ENCODE assay signal across 14 cellular contexts in the genomic region with DNA sequence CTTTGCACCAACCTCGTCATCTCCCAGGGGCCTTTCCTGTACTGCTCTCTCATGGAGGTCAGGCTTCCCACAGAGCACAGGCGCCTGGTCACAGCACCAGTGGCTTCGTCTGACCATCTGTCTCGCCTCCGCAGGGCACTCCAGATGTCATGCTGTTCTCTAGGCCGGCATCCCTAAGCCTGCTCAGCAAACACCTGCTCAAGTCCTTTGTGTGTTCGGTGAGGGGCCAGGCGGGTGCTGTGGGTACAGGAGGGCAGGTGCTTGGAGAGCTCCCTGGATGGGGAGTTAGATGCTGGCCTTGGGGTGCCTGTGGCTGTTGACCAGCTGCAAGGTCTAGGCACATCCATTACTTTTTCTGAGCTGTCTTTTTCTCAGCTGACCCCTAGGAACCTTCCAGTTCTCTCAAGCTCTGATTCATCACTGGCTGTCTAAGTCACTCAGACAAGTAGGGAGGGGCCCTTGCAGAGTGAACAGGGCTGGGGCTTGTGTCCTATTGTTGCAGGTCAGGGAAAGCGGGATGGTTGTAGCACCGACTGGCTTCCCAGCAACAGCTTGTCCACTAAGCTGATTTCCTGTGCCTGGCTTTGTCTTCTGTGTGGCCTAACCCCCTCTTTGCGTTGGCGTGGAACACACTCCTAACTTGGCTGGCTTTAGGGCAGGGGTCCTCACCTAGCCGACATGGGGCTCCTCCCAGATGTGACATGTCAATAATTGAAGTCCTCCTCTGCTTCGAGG. TPM values are rescaled to one million over a fixed set of nuclear protein-coding genes. Genes with fewer than 3 reads are reported as not detected.
A peak's percentile ranks its signal among the peaks of the same experiment; 100 is the strongest.
DNase-seq lines count a peak whose midpoint lies in the region; TF ChIP-seq lines count a peak whose summit lies in the region.
"Had no signal": no experiment of that assay in that cellular context is flagged by ENCODE, and none has a peak within 500 bp of the region (broad histone marks: within the 10 kb centered on the region; RNA-seq: fewer than 3 reads in every experiment).

No MANE protein-coding gene starts in this region.

- no peak overlapping the region for H3K4me2 ChIP-seq in mammary epithelial cell (ENCODE audit: insufficient read depth, low read depth, low read length)

- no peaks in the 10 kb centered on the region for H3K4me1 Mint-ChIP-seq in MCF 10A (ENCODE audit: insufficient read depth, unreplicated experiment)

- no peak overlapping the region for H3K9ac ChIP-seq in mammary epithelial cell (ENCODE audit: insufficient read depth, low read length)

- dilution Hi-C loops in mammary epithelial cell (cut with HindIII; ENCODE audit: low sequenced_read_pairs) = no loop called here

- H3K9me3 Mint-ChIP-seq in MCF 10A (ENCODE audit: unreplicated experiment) = no peaks in the 10 kb centered on the region

- no peak overlapping the region for H3K27ac ChIP-seq in mammary epithelial cell (ENCODE audit: insufficient read depth, low read depth, low read length)
- H3K27ac ChIP-seq in thyroid gland = no peak overlapping the region
- H3K27ac ChIP-seq: body of pancreas, left lung, upper lobe of right lung had no signal

- no peak for TF ChIP-seq POLR2A in thyroid gland (IDR thresholded peaks at IDR 0.05)

- CTCF ChIA-PET in mammary epithelial cell (lab: Charles Lee; ENCODE audit: low non-redundant PET) (interaction anchor here (0.5 kb wide), 1 partner anchor 83 kb away, joined by 3 read pairs; no protein-coding TSS in a partner anchor), MCF 10A (lab: Yijun Ruan, JAX) (no interaction called here)

- TF ChIP-seq CTCF in mammary epithelial cell (conservative IDR thresholded peaks at IDR 0.05 in 1 of 2, IDR thresholded peaks at IDR 0.05 in 1 of 2; ENCODE audit: extremely low read depth in 1 of 2, insufficient read depth in 1 of 2, low read depth in 1 of 2, low read length in 2 of 2) (no peak), MCF 10A (IDR thresholded peaks at IDR 0.05; ENCODE audit: unreplicated experiment) (no peak), fibroblast of mammary gland (conservative IDR thresholded peaks at IDR 0.05; ENCODE audit: control insufficient read depth, insufficient read depth, low read depth, low read length) (no peak), thyroid gland (IDR thresholded peaks at IDR 0.05) (no peak)

- WGBS in mammary epithelial cell (ENCODE audit: low coverage, missing lambda C conversion rate) = 99% methylated on average over 14 of the region's 14 CpGs
- WGBS in thyroid gland, 2 donors = 89 to 93% methylated on average over 9 of the region's 14 CpGs

- DNase-seq in mammary epithelial cell (peak; percentile 18), MCF 10A (ENCODE audit: unreplicated experiment) (no peak), NCI-H774 (lab: John Stamatoyannopoulos, UW) (peak; percentile 61), fibroblast of mammary gland (ENCODE audit: low read depth) (peak; percentile 15), pons (ENCODE audit: low spot score) (no peak), thyroid gland (no peak), MV-4-11 (lab: John Stamatoyannopoulos, UW) (no peak)
- DNase-seq in stimulated activated CD4-positive, alpha-beta T cell treated with anti-CD3 and anti-CD28 coated beads, Interleukin-12 subunit alpha, Interleukin-12 subunit beta, amount 100 ng/mL, for 4 hours = no peak
- DNase-seq: activated CD4-positive, alpha-beta T cell treated with anti-CD3 and anti-CD28 coated beads for 48 hours; body of pancreas; effector memory CD4-positive, alpha-beta T cell; left lung had no signal

- H3K27me3 ChIP-seq in mammary epithelial cell (ENCODE audit: insufficient read depth, low read length) (no peaks in the 10 kb centered on the region), thyroid gland (no peaks in the 10 kb centered on the region)
- H3K27me3 ChIP-seq: body of pancreas, left lung, upper lobe of right lung had no signal

- no peak overlapping the region for H3K4me3 ChIP-seq in mammary epithelial cell (replicated peaks in 1 of 3; ENCODE audit: insufficient read depth in 1 of 3, low read depth in 2 of 3, low read length in 3 of 3)
- no peak overlapping the region for H3K4me3 ChIP-seq in fibroblast of mammary gland (ENCODE audit: control insufficient read depth, low read depth, low read length)
- H3K4me3 ChIP-seq in thyroid gland (replicated peaks in 1 of 3) = no peak overlapping the region
- H3K4me3 ChIP-seq: body of pancreas, GM12878, left lung, upper lobe of right lung had no signal

- H3K36me3 ChIP-seq in mammary epithelial cell (ENCODE audit: insufficient read depth, low read length) (no peaks in the 10 kb centered on the region), thyroid gland (no peaks in the 10 kb centered on the region)
- H3K36me3 ChIP-seq: upper lobe of right lung had no signal

- H4K20me1 ChIP-seq in mammary epithelial cell (ENCODE audit: insufficient read depth, low read length) = no peaks in the 10 kb centered on the region

- POLR2A ChIA-PET in MCF 10A (lab: Yijun Ruan, JAX) = no interaction called here

- no peaks in the 10 kb centered on the region for H3K27me3 Mint-ChIP-seq in MCF 10A (ENCODE audit: insufficient read depth, unreplicated experiment)

- H3K9me3 ChIP-seq in mammary epithelial cell (replicated peaks; ENCODE audit: insufficient read depth, low read length) (no peaks in the 10 kb centered on the region), thyroid gland (no peaks in the 10 kb centered on the region)
- H3K9me3 ChIP-seq: body of pancreas, upper lobe of right lung had no signal

- no peak overlapping the region for H3K27ac Mint-ChIP-seq in MCF 10A (ENCODE audit: low read depth, unreplicated experiment)

- intact Hi-C loops in mammary epithelial cell (cut with micrococcal nuclease) = loop anchor here (5.0 kb wide), 2 partner anchors 52 to 117 kb away; no protein-coding TSS in a partner anchor
- intact Hi-C loops in MCF 10A (cut with micrococcal nuclease) = no loop called here
- intact Hi-C loops in thyroid gland (cut with DNase I) = no loop called here

- no peaks in the 10 kb centered on the region for H3K79me2 ChIP-seq in mammary epithelial cell (ENCODE audit: insufficient read depth, low read length)

- H2AFZ ChIP-seq in mammary epithelial cell (ENCODE audit: low read depth, low read length) = no peak overlapping the region

- no TSS peak for BruUV-seq in mammary epithelial cell (replicated peaks; lab: Mats Ljungman, UMichigan)
- BruUV-seq in MCF 10A (replicated peaks; lab: Mats Ljungman, UMichigan) = no TSS peak

- in situ Hi-C loops in mammary epithelial cell (cut with MboI; ENCODE audit: low sequenced_read_pairs in 2 of 2) = no loop called here

- peaks cover 9% of the 10 kb centered on the region for H3K36me3 Mint-ChIP-seq in MCF 10A (ENCODE audit: insufficient read depth, unreplicated experiment)

- no peak overlapping the region for H3K4me3 Mint-ChIP-seq in MCF 10A (ENCODE audit: unreplicated experiment)

- H3K4me1 ChIP-seq in mammary epithelial cell (ENCODE audit: insufficient read depth, low read length) = peaks cover 18% of the 10 kb centered on the region
- no peaks in the 10 kb centered on the region for H3K4me1 ChIP-seq in thyroid gland
- H3K4me1 ChIP-seq: body of pancreas, left lung, upper lobe of right lung had no signal

RNA-seq across cellular contexts. Expression of a gene that starts 9.2 kb away (rescaled TPM):
- total RNA-seq in mammary epithelial cell (not detected), MCF 10A (2022) (not detected in 2 replicates), thyroid gland (100 to 1,000 TPM in 2 of 4 donors, 10 to 100 TPM in 2; 71.8 to 303 (median 131) TPM)
- polyA plus RNA-seq in mammary epithelial cell = 0.03 TPM
- polyA minus RNA-seq in mammary epithelial cell = not detected
- polyA plus RNA-seq: GM12878 had no signal

RNA-seq across cellular contexts. Expression of a gene that starts 35.3 kb away (rescaled TPM):
- total RNA-seq in mammary epithelial cell (10 to 100 TPM in 1 of 2 donors, 1 to 10 TPM in 1; 2.2 to 31.1 TPM), MCF 10A (2022) (7.5 and 18.6 TPM in 2 replicates), thyroid gland (1 to 10 TPM in 2 of 4 donors, under 1 TPM in 1, not detected in 1; 0.24 to 1.9 (median 1.7) TPM)
- polyA plus RNA-seq in mammary epithelial cell = 49.3 TPM
- polyA minus RNA-seq in mammary epithelial cell = 33.7 TPM
- total RNA-seq: body of pancreas had no signal

RNA-seq across cellular contexts. Expression of a gene that starts 36.0 kb away (rescaled TPM):
- total RNA-seq in mammary epithelial cell (10 to 100 TPM; 63.3 to 98.2 TPM), MCF 10A (2022) (62.3 and 64.4 TPM in 2 replicates), thyroid gland (10 to 100 TPM; 29.3 to 52.7 (median 44.2) TPM)
- 225 TPM for polyA plus RNA-seq in mammary epithelial cell
- polyA minus RNA-seq in mammary epithelial cell = 147 TPM

Comparison
In these comparisons a context has a peak if more than half of its experiments do, and no peak if none do; other contexts are left out.
1. DNase-seq: peak in mammary epithelial cell (single experiment), NCI-H774 (single experiment) and fibroblast of mammary gland (single experiment); none in MCF 10A (single experiment), pons (single experiment), stimulated activated CD4-positive, alpha-beta T cell treated with anti-CD3 and anti-CD28 coated beads, Interleukin-12 subunit alpha, Interleukin-12 subunit beta, amount 100 ng/mL, for 4 hours (single experiment), thyroid gland (0 of 2) and MV-4-11 (single experiment).
2. RNA of a gene that starts 9.2 kb away (total RNA-seq): 71.8 to 303 TPM in thyroid gland; not detected in mammary epithelial cell and not detected in MCF 10A; every median in the first group is over 10 times any median in the second.